7 cellular contexts compared by ENCODE assay signal in genomic region chr9:113916931-113917330, GRCh38.
"Had no signal": no experiment of that assay in that cellular context is flagged by ENCODE, and none has a peak within 500 bp of the region (broad histone marks: within the 10 kb centered on the region; RNA-seq: fewer than 3 reads in every experiment).

No MANE protein-coding gene starts in this region.

- H3K27ac ChIP-seq: HL-60 had no signal

- H3K27ac Mint-ChIP-seq: IgD-negative memory B cell had no signal

- H3K36me3 Mint-ChIP-seq: IgD-negative memory B cell had no signal

- FAIRE-seq: HepG2, HTR-8/SVneo had no signal

- H3K4me3 Mint-ChIP-seq: IgD-negative memory B cell had no signal

- DNase-seq: IMR-90, KBM-7, KG1 had no signal

- H3K27me3 Mint-ChIP-seq: IgD-negative memory B cell had no signal

- ATAC-seq: HepG2 had no signal
